21 cellular contexts compared by ENCODE assay signal in the genomic region with DNA sequence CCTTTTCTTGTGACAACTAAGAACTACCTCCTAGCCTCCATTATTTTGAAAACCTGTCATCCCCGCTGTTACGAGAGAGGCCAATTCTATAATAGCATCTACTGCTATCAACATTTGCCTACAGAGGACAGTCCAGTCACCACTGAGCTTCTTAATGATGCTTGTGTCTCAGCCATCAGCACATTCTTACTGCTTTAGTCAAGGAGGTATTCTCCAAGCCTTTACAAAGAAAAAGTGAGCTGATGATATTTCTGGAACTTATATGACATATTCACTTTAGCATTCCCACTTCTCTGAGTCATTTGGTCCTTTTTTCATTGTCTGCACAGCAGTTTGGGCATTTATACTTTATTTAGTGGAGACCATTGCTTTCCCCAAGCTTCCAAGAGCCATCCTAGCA.
DNase-seq lines count a peak whose midpoint lies in the region; ATAC-seq and TF ChIP-seq lines count a peak whose summit lies in the region.
"Had no signal": no experiment of that assay in that cellular context is flagged by ENCODE, and none has a peak within 500 bp of the region (broad histone marks: within the 10 kb centered on the region; RNA-seq: fewer than 3 reads in every experiment).

No MANE protein-coding gene starts in this region.

- no peak overlapping the region for H3K9ac ChIP-seq in mesenchymal stem cell (ENCODE audit: low read length)
- H3K9ac ChIP-seq: BLaER1 treated with 17β-estradiol and CSF1 and Interleukin-3, amounts not matched to agents 10 nM and 100 nM had no signal

- H3K36me3 ChIP-seq in mesenchymal stem cell (ENCODE audit: control insufficient read depth in 1 of 2, insufficient read depth in 2 of 2, low read depth in 1 of 2, low read length in 2 of 2) (no peaks in the 10 kb centered on the region), HAP-1 (replicated peaks) (no peaks in the 10 kb centered on the region)
- H3K36me3 ChIP-seq: BLaER1 treated with 17β-estradiol and CSF1 and Interleukin-3, amounts not matched to agents 10 nM and 100 nM; SJCRH30 had no signal

- H3K18ac ChIP-seq in mesenchymal stem cell (ENCODE audit: low read depth in 1 of 2, low read length in 2 of 2) = no peak overlapping the region

- 93% methylated on average over 2 of the region's 2 CpGs for WGBS in mesenchymal stem cell

- no peak overlapping the region for H4K8ac ChIP-seq in mesenchymal stem cell (ENCODE audit: low read length)

- no peak for TF ChIP-seq CTCF in choroid plexus epithelial cell (conservative IDR thresholded peaks at IDR 0.05; ENCODE audit: low read depth, low read length)

- in situ Hi-C loops in ACHN (cut with HindIII; ENCODE audit: low pct_ligation_motif_present, low pct_unique_long_range_greater_than_20kb, low sequenced_read_pairs) (no loop called here), HAP-1 (cut with MboI; ENCODE audit: low sequenced_read_pairs) (no loop called here)

- no peak overlapping the region for H2AFZ ChIP-seq in mesenchymal stem cell (ENCODE audit: low read depth, low read length)

- no peak for ATAC-seq in HG03097 (IDR thresholded peaks at IDR 0.05; ENCODE audit: low FRiP score, unreplicated experiment)
- ATAC-seq in HG03457 (IDR thresholded peaks at IDR 0.05; ENCODE audit: unreplicated experiment) = no peak
- ATAC-seq: K562 had no signal

- H3K27me3 ChIP-seq in mesenchymal stem cell (ENCODE audit: control insufficient read depth in 1 of 2, insufficient read depth in 1 of 2, low read length in 2 of 2) (no peaks in the 10 kb centered on the region), HAP-1 (ENCODE audit: low read depth) (no peaks in the 10 kb centered on the region)
- H3K27me3 ChIP-seq: BLaER1 treated with 17β-estradiol and CSF1 and Interleukin-3, amounts not matched to agents 10 nM and 100 nM; SJCRH30 had no signal

- H3K9me3 ChIP-seq in mesenchymal stem cell (ENCODE audit: control insufficient read depth, low read length) = no peaks in the 10 kb centered on the region
- H3K9me3 ChIP-seq in HAP-1 = 0 out of 2 replicates have a peak, but pooled peaks cover 4% of the 10 kb centered on the region
- H3K9me3 ChIP-seq: BLaER1 treated with 17β-estradiol and CSF1 and Interleukin-3, amounts not matched to agents 10 nM and 100 nM; SJCRH30 had no signal

- H3K27ac ChIP-seq in mesenchymal stem cell (ENCODE audit: low read length, poor library complexity, severe bottlenecking) = no peak overlapping the region
- H3K27ac ChIP-seq: BLaER1 treated with 17β-estradiol and CSF1 and Interleukin-3, amounts not matched to agents 10 nM and 100 nM; RWPE1; SJCRH30 had no signal

- H3K4me3 ChIP-seq in choroid plexus epithelial cell (ENCODE audit: low read depth, low read length) = no peak overlapping the region
- no peak overlapping the region for H3K4me3 ChIP-seq in mesenchymal stem cell (ENCODE audit: insufficient read depth in 1 of 2, low read depth in 1 of 2, low read length in 2 of 2)
- no peak overlapping the region for H3K4me3 ChIP-seq in HAP-1
- H3K4me3 ChIP-seq: BLaER1 treated with 17β-estradiol and CSF1 and Interleukin-3, amounts not matched to agents 10 nM and 100 nM; K562; SJCRH30 had no signal

- H2BK5ac ChIP-seq in mesenchymal stem cell (ENCODE audit: low read depth, low read length, poor library complexity, severe bottlenecking) = no peak overlapping the region

- H3K4me1 ChIP-seq in mesenchymal stem cell (ENCODE audit: control insufficient read depth, insufficient read depth, low read depth, low read length) (no peaks in the 10 kb centered on the region), HAP-1 (no peaks in the 10 kb centered on the region)
- H3K4me1 ChIP-seq: BLaER1 treated with 17β-estradiol and CSF1 and Interleukin-3, amounts not matched to agents 10 nM and 100 nM; SJCRH30 had no signal

- no peak overlapping the region for H2AK5ac ChIP-seq in mesenchymal stem cell (ENCODE audit: low read length, severe bottlenecking)

- DNase-seq in ACHN (peak; percentile 11), NCI-H226 (peak; percentile 33), choroid plexus epithelial cell (ENCODE audit: low read depth) (peak; percentile 2), mesenchymal stem cell (peak; percentile 8), HAP-1 (ENCODE audit: low spot score in 2 of 2) (no peak)
- no peak for DNase-seq in activated effector memory CD4-positive, alpha-beta T cell treated with anti-CD3 and anti-CD28 coated beads, Interleukin-2, amount 50 U/mL, for 16 hours
- DNase-seq: 8988T, DMS 273 treated with DMSO at 0.1 percent for 48 hours, GDM1, MV-4-11, NCI-H1436, NCI-H2029, NCI-H2171, NCI-H510A, NCI-H774, SJCRH30 had no signal

- no peak overlapping the region for H2BK12ac ChIP-seq in mesenchymal stem cell (ENCODE audit: low read length in 2 of 2)

- no peak overlapping the region for H3K4me2 ChIP-seq in mesenchymal stem cell (ENCODE audit: low read length, poor library complexity, severe bottlenecking)
- H3K4me2 ChIP-seq: BLaER1 treated with 17β-estradiol and CSF1 and Interleukin-3, amounts not matched to agents 10 nM and 100 nM had no signal

- H2BK120ac ChIP-seq in mesenchymal stem cell (ENCODE audit: low read depth, low read length) = no peak overlapping the region

- H2BK15ac ChIP-seq in mesenchymal stem cell (ENCODE audit: low read depth, poor library complexity, severe bottlenecking) = no peak overlapping the region

- H3K23ac ChIP-seq in mesenchymal stem cell (ENCODE audit: low read length in 2 of 2) = no peak overlapping the region

- no peak overlapping the region for H4K91ac ChIP-seq in mesenchymal stem cell (ENCODE audit: low read length)

- no peak overlapping the region for H3K4ac ChIP-seq in mesenchymal stem cell (ENCODE audit: low read depth in 1 of 2, low read length in 2 of 2)

- no peak overlapping the region for H3K14ac ChIP-seq in mesenchymal stem cell (ENCODE audit: low read length in 2 of 2)

- H3K79me1 ChIP-seq in mesenchymal stem cell (replicated peaks; ENCODE audit: low read length, poor library complexity, severe bottlenecking) = no peaks in the 10 kb centered on the region

Comparison
In these comparisons a context has a peak if more than half of its experiments do, and no peak if none do; other contexts are left out.
1. DNase-seq: peak in ACHN (single experiment), NCI-H226 (single experiment), choroid plexus epithelial cell (single experiment) and mesenchymal stem cell (single experiment); none in activated effector memory CD4-positive, alpha-beta T cell treated with anti-CD3 and anti-CD28 coated beads, Interleukin-2, amount 50 U/mL, for 16 hours (single experiment) and HAP-1 (0 of 2).